In genomic region chr3:177977381-177978158, GRCh38 we compare ENCODE assay signal across 13 cellular contexts.
A peak's percentile ranks its signal among the peaks of the same experiment; 100 is the strongest.
DNase-seq lines count a peak whose midpoint lies in the region; ATAC-seq, FAIRE-seq and TF ChIP-seq lines count a peak whose summit lies in the region.
"Had no signal": no experiment of that assay in that cellular context is flagged by ENCODE, and none has a peak within 500 bp of the region (broad histone marks: within the 10 kb centered on the region; RNA-seq: fewer than 3 reads in every experiment).

No MANE protein-coding gene starts in this region.

- H3K4me3 ChIP-seq in SJCRH30, result no peak overlapping the region
- no peak overlapping the region for H3K4me3 ChIP-seq in fibroblast of the aortic adventitia (ENCODE audit: low read depth, low read length)
- H3K4me3 ChIP-seq: ovary had no signal

- no peak for DNase-seq in natural killer cell treated with Interleukin-12 subunit alpha and Interleukin-12 subunit beta and Interleukin-15 and Interleukin-18, amount 100 ng/mL, for 72 hours (ENCODE audit: low spot score)
- DNase-seq in natural killer cell (no peak), SJCRH30 (peak; percentile 53 to 72), fibroblast of the aortic adventitia (ENCODE audit: low read depth) (peak; percentile 89), urothelium cell line (ENCODE audit: low spot score) (peak; percentile 20)
- DNase-seq: aorta, C1 segment of cervical spinal cord, GOT3, ovary, SHP77 treated with DMSO at 0.1 percent for 48 hours had no signal

- peak overlapping the region in 1 of 2 donors; percentile 42 for H3K27ac Mint-ChIP-seq in natural killer cell treated with Interleukin-12 subunit alpha and Interleukin-12 subunit beta and Interleukin-15 and Interleukin-18, amount 100 ng/mL, for 72 hours
- H3K27ac Mint-ChIP-seq in natural killer cell, result no peak overlapping the region

- intact Hi-C loops in natural killer cell (cut with micrococcal nuclease), result no loop called here

- H3K27ac ChIP-seq in SJCRH30, result peak overlapping the region; percentile 30
- H3K27ac ChIP-seq: ovary had no signal

- peaks cover 5 to 8% of the 10 kb centered on the region in 2 donors for H3K4me1 Mint-ChIP-seq in natural killer cell treated with Interleukin-12 subunit alpha and Interleukin-12 subunit beta and Interleukin-15 and Interleukin-18, amount 100 ng/mL, for 72 hours (ENCODE audit: low read depth in 2 of 2)
- H3K4me1 Mint-ChIP-seq in natural killer cell, result no peaks in the 10 kb centered on the region

- no peak for FAIRE-seq in urothelium cell line (lab: Jason Lieb, UNC)

- TF ChIP-seq CTCF in natural killer cell (IDR thresholded peaks at IDR 0.05) (no peak), fibroblast of the aortic adventitia (IDR thresholded peaks at IDR 0.05; ENCODE audit: insufficient read depth, low read length) (no peak)

- peaks cover 5% of the 10 kb centered on the region for H3K9me3 Mint-ChIP-seq in natural killer cell treated with Interleukin-12 subunit alpha and Interleukin-12 subunit beta and Interleukin-15 and Interleukin-18, amount 100 ng/mL, for 72 hours
- no peaks in the 10 kb centered on the region for H3K9me3 Mint-ChIP-seq in natural killer cell

- H3K9me3 ChIP-seq in SJCRH30 (replicated peaks), result no peaks in the 10 kb centered on the region
- H3K9me3 ChIP-seq: ovary had no signal

- H3K4me3 Mint-ChIP-seq in natural killer cell treated with Interleukin-12 subunit alpha and Interleukin-12 subunit beta and Interleukin-15 and Interleukin-18, amount 100 ng/mL, for 72 hours, result no peak overlapping the region
- H3K4me3 Mint-ChIP-seq in natural killer cell, result no peak overlapping the region

- ATAC-seq in natural killer cell treated with Interleukin-12 subunit alpha and Interleukin-12 subunit beta and Interleukin-15 and Interleukin-18, amount 100 ng/mL, for 72 hours, result peak; percentile 63 to 72
- ATAC-seq in natural killer cell, result no peak
- ATAC-seq in GM21717 (IDR thresholded peaks at IDR 0.05; ENCODE audit: unreplicated experiment), result no peak
- no peak for ATAC-seq in HG03108 (IDR thresholded peaks at IDR 0.05; ENCODE audit: unreplicated experiment)
- no peak for ATAC-seq in GM19467 (IDR thresholded peaks at IDR 0.05; ENCODE audit: unreplicated experiment)

- H3K36me3 Mint-ChIP-seq in natural killer cell treated with Interleukin-12 subunit alpha and Interleukin-12 subunit beta and Interleukin-15 and Interleukin-18, amount 100 ng/mL, for 72 hours, result no peaks in the 10 kb centered on the region
- H3K36me3 Mint-ChIP-seq in natural killer cell, result no peaks in the 10 kb centered on the region

- H3K36me3 ChIP-seq in SJCRH30, result no peaks in the 10 kb centered on the region
- H3K36me3 ChIP-seq: ovary had no signal

- no peaks in the 10 kb centered on the region for H3K27me3 Mint-ChIP-seq in natural killer cell treated with Interleukin-12 subunit alpha and Interleukin-12 subunit beta and Interleukin-15 and Interleukin-18, amount 100 ng/mL, for 72 hours
- H3K27me3 Mint-ChIP-seq in natural killer cell (ENCODE audit: low read depth in 2 of 2), result peaks cover 0 to 2% of the 10 kb centered on the region in 2 donors

- H3K4me1 ChIP-seq in SJCRH30, result peaks cover 22% of the 10 kb centered on the region

- no peaks in the 10 kb centered on the region for H3K27me3 ChIP-seq in SJCRH30
- H3K27me3 ChIP-seq: ovary had no signal

Comparison
In these comparisons a context has a peak if more than half of its experiments do, and no peak if none do; other contexts are left out.
1. ATAC-seq: peak in natural killer cell treated with Interleukin-12 subunit alpha and Interleukin-12 subunit beta and Interleukin-15 and Interleukin-18, amount 100 ng/mL, for 72 hours (2 of 2); none in natural killer cell (0 of 3), GM21717 (single experiment), HG03108 (single experiment) and GM19467 (single experiment).
2. DNase-seq: peak in SJCRH30 (2 of 2), fibroblast of the aortic adventitia (single experiment) and urothelium cell line (single experiment); none in natural killer cell treated with Interleukin-12 subunit alpha and Interleukin-12 subunit beta and Interleukin-15 and Interleukin-18, amount 100 ng/mL, for 72 hours (single experiment) and natural killer cell (single experiment).